ENCODE assay signal across 9 cellular contexts in the genomic region with DNA sequence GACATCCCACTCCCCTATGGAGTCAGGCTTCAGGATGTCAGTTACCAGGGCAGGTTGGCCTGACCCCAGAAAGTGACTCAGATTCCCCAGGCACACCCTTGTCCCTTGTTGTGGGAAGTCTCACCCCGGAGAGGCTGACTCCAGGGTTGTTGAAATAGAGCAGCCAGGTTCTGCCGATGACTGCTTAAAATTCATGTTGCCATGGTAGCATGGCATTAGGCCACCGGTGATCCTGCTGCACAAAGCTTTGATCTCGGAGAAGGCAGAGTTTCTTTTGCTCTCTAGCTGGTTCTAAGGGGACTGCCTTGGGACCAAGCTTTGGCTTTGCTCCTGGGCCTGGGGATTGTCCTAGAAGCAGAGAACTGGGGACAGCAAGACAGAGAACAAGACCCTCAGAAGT.
DNase-seq lines count a peak whose midpoint lies in the region; ATAC-seq lines count a peak whose summit lies in the region.
"Had no signal": no experiment of that assay in that cellular context is flagged by ENCODE, and none has a peak within 500 bp of the region (broad histone marks: within the 10 kb centered on the region; RNA-seq: fewer than 3 reads in every experiment).

No MANE protein-coding gene starts in this region.

- H3K4me1 Mint-ChIP-seq in activated naive CD8-positive, alpha-beta T cell treated with anti-CD3 and anti-CD28 coated beads for 36 hours: peaks cover 7% of the 10 kb centered on the region
- H3K4me1 Mint-ChIP-seq in stimulated activated naive B cell treated with anti-CD40 and anti-IgM and Interleukin-4, amounts not matched to agents 10 μg/mL and 1 μg/mL and 100 μg/mL, for 72 hours: no peaks in the 10 kb centered on the region

- no peak overlapping the region for H3K27ac Mint-ChIP-seq in activated naive CD8-positive, alpha-beta T cell treated with anti-CD3 and anti-CD28 coated beads for 36 hours
- H3K27ac Mint-ChIP-seq in stimulated activated naive B cell treated with anti-CD40 and anti-IgM and Interleukin-4, amounts not matched to agents 10 μg/mL and 1 μg/mL and 100 μg/mL, for 72 hours: no peak overlapping the region

- no peak for ATAC-seq in HG03460 (IDR thresholded peaks at IDR 0.05; ENCODE audit: unreplicated experiment)
- no peak for ATAC-seq in stimulated activated naive B cell treated with anti-CD40 and anti-IgM and Interleukin-4, amounts not matched to agents 10 μg/mL and 1 μg/mL and 100 μg/mL, for 72 hours (replicated peaks)

- no peak overlapping the region for H3K4me3 Mint-ChIP-seq in activated naive CD8-positive, alpha-beta T cell treated with anti-CD3 and anti-CD28 coated beads for 36 hours
- no peak overlapping the region for H3K4me3 Mint-ChIP-seq in stimulated activated naive B cell treated with anti-CD40 and anti-IgM and Interleukin-4, amounts not matched to agents 10 μg/mL and 1 μg/mL and 100 μg/mL, for 72 hours

- peaks cover 16% of the 10 kb centered on the region for H3K27me3 Mint-ChIP-seq in activated naive CD8-positive, alpha-beta T cell treated with anti-CD3 and anti-CD28 coated beads for 36 hours
- peaks cover 38 to 51% of the 10 kb centered on the region in 2 donors for H3K27me3 Mint-ChIP-seq in stimulated activated naive B cell treated with anti-CD40 and anti-IgM and Interleukin-4, amounts not matched to agents 10 μg/mL and 1 μg/mL and 100 μg/mL, for 72 hours

- H3K36me3 Mint-ChIP-seq in activated naive CD8-positive, alpha-beta T cell treated with anti-CD3 and anti-CD28 coated beads for 36 hours: peaks cover 2% of the 10 kb centered on the region
- H3K36me3 Mint-ChIP-seq in stimulated activated naive B cell treated with anti-CD40 and anti-IgM and Interleukin-4, amounts not matched to agents 10 μg/mL and 1 μg/mL and 100 μg/mL, for 72 hours: no peaks in the 10 kb centered on the region

- DNase-seq in AG08396 (ENCODE audit: low spot score): peak; percentile 68
- peak; percentile 21 for DNase-seq in HCEC 1CT
- peak; percentile 34 for DNase-seq in activated naive CD8-positive, alpha-beta T cell treated with anti-CD3 and anti-CD28 coated beads for 36 hours
- peak; percentile 56 for DNase-seq in iPS-NIHi7 (ENCODE audit: extremely low spot score)
- DNase-seq in stimulated activated naive B cell treated with anti-CD40 and anti-IgM and Interleukin-4, amounts not matched to agents 10 μg/mL and 1 μg/mL and 100 μg/mL, for 72 hours: no peak
- no peak for DNase-seq in KG1 (lab: John Stamatoyannopoulos, UW)
- no peak for DNase-seq in T-helper 1 cell
- DNase-seq: amniotic stem cell had no signal

- H3K9me3 Mint-ChIP-seq in activated naive CD8-positive, alpha-beta T cell treated with anti-CD3 and anti-CD28 coated beads for 36 hours: no peaks in the 10 kb centered on the region
- no peaks in the 10 kb centered on the region for H3K9me3 Mint-ChIP-seq in stimulated activated naive B cell treated with anti-CD40 and anti-IgM and Interleukin-4, amounts not matched to agents 10 μg/mL and 1 μg/mL and 100 μg/mL, for 72 hours

Comparison
In these comparisons a context has a peak if more than half of its experiments do, and no peak if none do; other contexts are left out.
1. DNase-seq: peak in AG08396 (single experiment), HCEC 1CT (single experiment), activated naive CD8-positive, alpha-beta T cell treated with anti-CD3 and anti-CD28 coated beads for 36 hours (single experiment) and iPS-NIHi7 (single experiment); none in stimulated activated naive B cell treated with anti-CD40 and anti-IgM and Interleukin-4, amounts not matched to agents 10 μg/mL and 1 μg/mL and 100 μg/mL, for 72 hours (single experiment), KG1 (single experiment) and T-helper 1 cell (0 of 5).